8 cellular contexts compared by ENCODE assay signal in genomic region chr7:19665399-19666008, GRCh38. TPM values are rescaled to one million over a fixed set of nuclear protein-coding genes. Genes with fewer than 3 reads are reported as not detected.
DNase-seq lines count a peak whose midpoint lies in the region; ATAC-seq, FAIRE-seq and TF ChIP-seq lines count a peak whose summit lies in the region.

No MANE protein-coding gene starts in this region.

- H3K4me3 ChIP-seq in cardiac fibroblast (replicated peaks in 1 of 2; ENCODE audit: low read depth in 2 of 2, low read length in 2 of 2): no peak overlapping the region

- in situ Hi-C loops in GM13976 (cut with MboI; ENCODE audit: low sequenced_read_pairs, unreplicated experiment): loop anchor here (25.0 kb wide), 2 partner anchors 553 to 1303 kb away; partner anchors contain the start of gene TWIST1

- TF ChIP-seq CTCF in GM13976 (IDR thresholded peaks at IDR 0.05; ENCODE audit: borderline replicate concordance, control extremely low read depth, extremely low read depth, insufficient read depth, missing control alignments) (peak; percentile 31), cardiac fibroblast (IDR thresholded peaks at IDR 0.05; ENCODE audit: low read depth, low read length) (peak; percentile 57)

- ATAC-seq in HG03095 (IDR thresholded peaks at IDR 0.05; ENCODE audit: unreplicated experiment): peak; percentile 50

- FAIRE-seq in A204.1 (lab: Jason Lieb, UNC): peak; percentile 97

- DNase-seq in GM13976 (ENCODE audit: low spot score): peak; percentile 24
- peak; percentile 30 for DNase-seq in NCI-H460 (ENCODE audit: extremely low read depth, low read depth)
- DNase-seq in cardiac fibroblast (ENCODE audit: low read depth in 2 of 2): peak; percentile 52 to 66
- DNase-seq in myocyte (ENCODE audit: low read depth): peak; percentile 65
- DNase-seq in activated CD4-positive, alpha-beta T cell treated with anti-CD3 and anti-CD28 coated beads for 1 hour: no peak
- no peak for DNase-seq in GM19238 (ENCODE audit: insufficient read length, low spot score)

RNA-seq across cellular contexts. Expression of gene POLR1F, which starts 43.3 kb away (rescaled TPM):
- total RNA-seq in NCI-H460 (2014; rRNA removed; shearing (Covaris generic)): 44.1 and 51.9 TPM in 2 replicates
- polyA plus RNA-seq in NCI-H460 (2014; cell fraction: nucleus; rRNA removed): 32.5 and 36.1 TPM in 2 replicates
- 21.2 and 28.4 TPM in 2 replicates for total RNA-seq in myocyte
- 4.7 TPM for polyA plus RNA-seq in myocyte (2012)

Comparison
In these comparisons a context has a peak if more than half of its experiments do, and no peak if none do; other contexts are left out.
1. DNase-seq: peak in GM13976 (single experiment), NCI-H460 (single experiment), cardiac fibroblast (2 of 2) and myocyte (single experiment); none in activated CD4-positive, alpha-beta T cell treated with anti-CD3 and anti-CD28 coated beads for 1 hour (single experiment) and GM19238 (single experiment).